10 cellular contexts compared by ENCODE assay signal in the genomic region with DNA sequence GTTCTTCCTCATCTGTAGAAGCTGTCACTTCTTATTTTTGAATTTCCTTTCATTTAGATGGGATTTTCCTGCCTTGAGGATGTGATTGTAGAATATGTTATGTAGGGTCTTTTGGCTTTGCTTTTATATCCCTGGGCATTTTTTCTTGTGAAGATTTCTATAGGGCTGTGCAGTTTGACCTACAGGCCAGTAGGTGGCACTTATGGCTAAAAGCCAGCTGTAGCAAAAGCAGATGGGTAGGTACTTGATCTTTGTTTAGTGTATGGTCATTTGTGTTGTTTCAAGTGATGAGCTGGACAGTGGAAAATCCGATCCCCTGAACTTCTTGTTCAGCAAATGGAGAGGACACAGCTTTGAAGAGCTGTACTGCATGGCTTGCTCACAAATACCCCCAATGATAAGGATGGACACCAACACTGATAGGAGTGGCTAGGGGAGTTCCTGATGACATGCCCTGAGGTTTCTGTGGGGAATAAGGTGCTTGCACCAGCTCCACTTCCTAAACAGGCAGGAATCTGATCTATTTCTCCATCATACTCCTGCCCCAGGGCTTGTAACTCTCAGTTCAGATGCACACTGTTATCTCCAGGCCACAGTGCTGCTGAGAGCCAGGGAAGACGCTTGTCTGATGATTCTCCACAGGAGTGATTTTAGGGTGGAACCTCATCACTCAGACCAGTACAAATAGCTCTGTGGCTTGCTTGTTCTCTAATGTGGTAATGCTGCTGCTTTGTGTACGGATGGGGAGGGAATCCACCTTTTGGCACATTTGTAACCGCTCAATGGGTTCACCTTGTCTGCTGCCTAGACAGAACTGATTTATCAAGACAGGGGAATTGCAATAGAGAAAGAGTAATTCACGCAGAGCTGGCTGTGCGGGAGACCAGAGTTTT.
DNase-seq lines count a peak whose midpoint lies in the region; ATAC-seq, FAIRE-seq and TF ChIP-seq lines count a peak whose summit lies in the region.
"Had no signal": no experiment of that assay in that cellular context is flagged by ENCODE, and none has a peak within 500 bp of the region (broad histone marks: within the 10 kb centered on the region; RNA-seq: fewer than 3 reads in every experiment).

No MANE protein-coding gene starts in this region.

- CTCF ChIA-PET in HepG2 (lab: Yijun Ruan, JAX; ENCODE audit: low intra/inter-chr PET ratio, low total read pairs) = no interaction called here

- no peak for FAIRE-seq in HepG2 (lab: Jason Lieb, UNC)

- TF ChIP-seq EP300 in HepG2 (IDR thresholded peaks at IDR 0.05; ENCODE audit: low read depth in 2 of 2, low read length in 2 of 2) (no peak), HepG2 (CRISPR knock-in tag; IDR thresholded peaks at IDR 0.05; ENCODE audit: borderline replicate concordance) (no peak)

- no peak for TF ChIP-seq RAD21 in HepG2 (CRISPR knock-in tag; IDR thresholded peaks at IDR 0.05)

- no peaks in the 10 kb centered on the region for H3K9me3 ChIP-seq in HepG2 (ENCODE audit: low read length)
- H3K9me3 ChIP-seq: SJSA1 had no signal

- ATAC-seq in GM21381 (IDR thresholded peaks at IDR 0.05; ENCODE audit: unreplicated experiment) (peak; percentile 55), HepG2 (no peak), GM21367 (IDR thresholded peaks at IDR 0.05; ENCODE audit: unreplicated experiment) (no peak)

- H3K4me3 ChIP-seq in HepG2 (replicated peaks in 1 of 3; ENCODE audit: insufficient read depth in 1 of 3, low read depth in 2 of 3, low read length in 3 of 3) = no peak overlapping the region
- H3K4me3 ChIP-seq: SJSA1 had no signal

- H3K4me2 ChIP-seq in HepG2 (ENCODE audit: low read depth, low read length) = no peak overlapping the region

- no TSS peak for BruUV-seq in HepG2 (replicated peaks; lab: Mats Ljungman, UMichigan)

- no peak overlapping the region for H2AFZ ChIP-seq in HepG2 (ENCODE audit: low read length)

- H3K27ac ChIP-seq in VCaP (no peak overlapping the region), HepG2 (ENCODE audit: extremely low read length, insufficient read depth, low read length) (no peak overlapping the region)
- H3K27ac ChIP-seq: SJSA1 had no signal

- H3K36me3 ChIP-seq in HepG2 (replicated peaks in 1 of 2; ENCODE audit: control insufficient read depth in 1 of 2, insufficient read depth in 2 of 2, low read length in 2 of 2) = no peaks in the 10 kb centered on the region
- H3K36me3 ChIP-seq: SJSA1 had no signal

- intact Hi-C loops in HepG2 (cut with micrococcal nuclease; ENCODE audit: unreplicated experiment) = loop anchor here (5.0 kb wide), 1 partner anchor 1486 kb away; no protein-coding TSS in a partner anchor

- WGBS in HepG2 (ENCODE audit: low lambda C conversion rate) = 0% methylated on average over 2 of the region's 6 CpGs

- no peaks in the 10 kb centered on the region for H3K79me2 ChIP-seq in HepG2 (ENCODE audit: insufficient read depth, low read length)

- POLR2A ChIA-PET in HepG2 (lab: Yijun Ruan, JAX) = no interaction called here

- no peaks in the 10 kb centered on the region for H3K27me3 ChIP-seq in HepG2 (ENCODE audit: control insufficient read depth in 1 of 2, insufficient read depth in 2 of 2, low read length in 2 of 2)
- H3K27me3 ChIP-seq: SJSA1 had no signal

- DNase-seq in EH (ENCODE audit: low read depth) (peak; percentile 20), HT-29 (ENCODE audit: low spot score) (peak; percentile 42), HepG2 (ENCODE audit: low spot score) (peak; percentile 0), GM19238 (ENCODE audit: insufficient read length, low spot score) (no peak), HuH-7.5 (ENCODE audit: low spot score) (no peak)
- DNase-seq: naive B cell had no signal

- H3K4me1 ChIP-seq in HepG2 (ENCODE audit: insufficient read depth, low read length) = no peaks in the 10 kb centered on the region
- H3K4me1 ChIP-seq: SJSA1 had no signal

- peak; percentile 67 for TF ChIP-seq CTCF in VCaP (conservative IDR thresholded peaks at IDR 0.05)
- peak; percentile 40; the same call in 1 of the 2 replicates for TF ChIP-seq CTCF in HepG2 (CRISPR knock-in tag; IDR thresholded peaks at IDR 0.05)

- no peaks in the 10 kb centered on the region for H4K20me1 ChIP-seq in HepG2 (ENCODE audit: insufficient read depth, low read length)

- TF ChIP-seq POLR2A in HepG2 (IDR thresholded peaks at IDR 0.05; ENCODE audit: insufficient read depth in 1 of 2, low read depth in 2 of 2, low read length in 2 of 2) = no peak

- H3K9ac ChIP-seq in HepG2 (ENCODE audit: insufficient read depth, low read depth, low read length) = no peak overlapping the region

- in situ Hi-C loops in HepG2 (cut with HindIII; ENCODE audit: extremely low pct_ligation_motif_present, low pct_unique_long_range_greater_than_20kb) = no loop called here

TF ChIP-seq in HepG2, 621 proteins besides CTCF, POLR2A, EP300 and RAD21:
- peak; percentile 16; the same call in 1 of the 2 replicates for TF ChIP-seq SMC3 (IDR thresholded peaks at IDR 0.05; ENCODE audit: low read length)
- TF ChIP-seq STAG1 (CRISPR knock-in tag; IDR thresholded peaks at IDR 0.05) = peak; percentile 15; the same call in 1 of the 2 replicates
- TF ChIP-seq ZNF577 (CRISPR knock-in tag; IDR thresholded peaks at IDR 0.05; ENCODE audit: borderline replicate concordance, low read depth) = no peak

Comparison
In these comparisons a context has a peak if more than half of its experiments do, and no peak if none do; other contexts are left out.
1. DNase-seq: peak in EH (single experiment), HT-29 (single experiment) and HepG2 (single experiment); none in GM19238 (single experiment) and HuH-7.5 (single experiment).